ENCODE assay signal across 1 cellular context in the genomic region with DNA sequence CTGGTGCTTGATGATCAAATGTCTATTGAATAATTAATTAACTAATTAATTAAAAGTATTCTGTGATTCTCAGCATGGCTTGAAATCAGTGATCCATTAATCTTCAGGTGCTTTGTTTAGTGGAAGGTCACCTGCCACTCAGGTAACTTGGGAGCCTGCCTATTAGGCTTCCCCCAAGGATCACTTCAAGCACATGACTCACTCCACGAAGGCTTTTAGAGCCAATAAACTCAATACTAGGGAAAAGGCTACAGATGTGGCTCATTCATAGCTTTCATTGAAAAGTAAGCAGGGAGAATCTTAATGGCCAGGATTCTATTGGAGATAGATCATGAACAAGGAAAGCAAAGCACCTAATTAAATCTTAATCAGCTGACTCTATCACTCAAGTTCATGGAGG.
TF ChIP-seq lines count a peak whose summit lies in the region.

No MANE protein-coding gene starts in this region.

TF ChIP-seq in K562, 482 proteins besides CTCF, POLR2A, EP300 and RAD21 (continued from another document):
- TF ChIP-seq ZNF318 (IDR thresholded peaks at IDR 0.05; ENCODE audit: borderline replicate concordance in 1 of 2, low read depth in 1 of 2): no peak
- TF ChIP-seq, protein P1, sequence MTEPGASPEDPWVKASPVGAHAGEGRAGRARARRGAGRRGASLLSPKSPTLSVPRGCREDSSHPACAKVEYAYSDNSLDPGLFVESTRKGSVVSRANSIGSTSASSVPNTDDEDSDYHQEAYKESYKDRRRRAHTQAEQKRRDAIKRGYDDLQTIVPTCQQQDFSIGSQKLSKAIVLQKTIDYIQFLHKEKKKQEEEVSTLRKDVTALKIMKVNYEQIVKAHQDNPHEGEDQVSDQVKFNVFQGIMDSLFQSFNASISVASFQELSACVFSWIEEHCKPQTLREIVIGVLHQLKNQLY (CRISPR knock-in tag; conservative IDR thresholded peaks at IDR 0.05): no peak
